ENCODE assay signal across 21 cellular contexts in genomic region chr12:71447691-71448660, GRCh38. TPM values are rescaled to one million over a fixed set of nuclear protein-coding genes. Genes with fewer than 3 reads are reported as not detected.
DNase-seq lines count a peak whose midpoint lies in the region; ATAC-seq lines count a peak whose summit lies in the region.
"Had no signal": no experiment of that assay in that cellular context is flagged by ENCODE, and none has a peak within 500 bp of the region (broad histone marks: within the 10 kb centered on the region; RNA-seq: fewer than 3 reads in every experiment).

No MANE protein-coding gene starts in this region.

- H3K27ac ChIP-seq in cingulate gyrus (ENCODE audit: low read depth, low read length) = peak overlapping the region; percentile 76
- peak overlapping the region; percentile 49 for H3K27ac ChIP-seq in substantia nigra (ENCODE audit: low read depth, low read length, poor library complexity, severe bottlenecking)
- H3K27ac ChIP-seq: C4-2B, left ventricle myocardium inferior, upper lobe of right lung had no signal

- DNase-seq in M059J (ENCODE audit: low read depth) (peak; percentile 21), midbrain (lab: John Stamatoyannopoulos, UW) (peak; percentile 62), substantia nigra (lab: John Stamatoyannopoulos, UW) (peak in 19 of 49 donors; percentile 9 to 64 (median 29)), HPDE6-E6E7 (ENCODE audit: extremely low spot score) (no peak)
- DNase-seq in stimulated activated CD4-positive, alpha-beta T cell treated with anti-CD3 and anti-CD28 coated beads, Interleukin-15, amount 100 ng/mL, for 24 hours = no peak
- DNase-seq: cerebellar nuclear complex; HCEC 1CT; left ventricle myocardium inferior; NCI-H2081; NCI-H510A treated with DMSO at 0.1 percent for 48 hours; SIG-M5; stimulated activated naive CD4-positive, alpha-beta T cell; upper lobe of right lung had no signal

- ATAC-seq in HG02798 (IDR thresholded peaks at IDR 0.05; ENCODE audit: poor library complexity, unreplicated experiment) = no peak
- ATAC-seq in HG03108 (IDR thresholded peaks at IDR 0.05; ENCODE audit: unreplicated experiment) = no peak
- ATAC-seq: upper lobe of right lung, WTC11 had no signal

RNA-seq across cellular contexts. Expression of gene LGR5, which starts 8.4 kb away (rescaled TPM):
- 0.07 and 0.49 TPM in 2 replicates for total RNA-seq in M059J (2014; rRNA removed; shearing (Covaris generic))
- total RNA-seq: activated CD8-positive, alpha-beta memory T cell treated with anti-CD3 and anti-CD28 coated beads for 36 hours; activated T-helper 1 cell treated with anti-CD3 and anti-CD28 coated beads, Interleukin-12 subunit alpha, Interleukin-12 subunit beta, Interleukin-2, Interleukin-4 antibody, amounts not matched to agents 30 ng/mL and 10 ng/mL and 1 ng/mL, durations not matched to agents 14 hours and 24 hours and 36 hours; fibroblast of villous mesenchyme; left ventricle myocardium inferior had no signal

Comparison
In these comparisons a context has a peak if more than half of its experiments do, and no peak if none do; other contexts are left out.
1. DNase-seq: peak in M059J (single experiment) and midbrain (single experiment); none in HPDE6-E6E7 (single experiment) and stimulated activated CD4-positive, alpha-beta T cell treated with anti-CD3 and anti-CD28 coated beads, Interleukin-15, amount 100 ng/mL, for 24 hours (single experiment).